ENCODE assay signal across 1 cellular context in the genomic region with DNA sequence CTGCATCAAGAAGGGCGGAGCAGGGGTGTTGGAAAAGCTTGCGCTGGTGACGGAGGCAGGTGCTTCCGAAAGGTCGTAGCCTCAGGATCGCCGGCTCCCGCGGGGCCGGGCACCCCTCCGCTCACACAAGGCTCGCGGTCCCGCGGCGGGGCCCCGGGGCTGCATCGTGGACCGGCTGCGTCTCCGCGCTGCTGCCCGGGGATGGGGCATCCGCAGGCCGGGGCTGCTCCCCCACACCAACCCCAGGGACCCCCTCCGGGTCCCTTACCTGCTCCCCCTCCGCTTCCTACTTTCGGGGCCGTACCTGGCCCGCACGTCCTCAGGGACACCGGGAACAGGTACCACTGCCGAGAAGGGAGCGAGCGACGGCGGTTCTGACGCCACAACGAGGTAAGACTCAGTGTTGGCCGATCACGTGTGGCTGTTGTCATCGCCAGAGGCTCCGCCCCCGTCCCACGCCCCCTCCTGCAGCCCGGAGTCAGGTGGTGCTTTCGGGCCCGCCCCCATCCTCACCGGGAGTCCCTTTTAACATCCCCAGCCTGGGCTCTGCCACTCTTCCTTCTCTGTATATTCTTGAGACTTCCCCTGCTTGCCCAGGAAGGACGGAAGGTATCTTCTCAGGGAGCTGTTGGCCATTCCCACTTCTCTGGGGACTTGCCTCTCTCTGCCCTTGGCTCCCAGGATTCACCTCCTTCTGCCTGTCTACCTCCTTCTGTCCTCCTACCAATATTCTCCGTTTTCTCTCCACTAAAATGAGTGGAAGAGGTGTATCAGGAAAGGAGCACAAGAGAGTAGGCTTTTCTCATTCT.
TF ChIP-seq lines count a peak whose summit lies in the region.

Gene BEX2, minus strand, starts transcription at position 399 of the 809 bp plus-strand sequence. CDS start 1,014 bp downstream, outside the sequence.

TF ChIP-seq in K562, 482 proteins besides CTCF, POLR2A, EP300 and RAD21 (continued from another document and continues in another):
- TF ChIP-seq, protein P1, sequence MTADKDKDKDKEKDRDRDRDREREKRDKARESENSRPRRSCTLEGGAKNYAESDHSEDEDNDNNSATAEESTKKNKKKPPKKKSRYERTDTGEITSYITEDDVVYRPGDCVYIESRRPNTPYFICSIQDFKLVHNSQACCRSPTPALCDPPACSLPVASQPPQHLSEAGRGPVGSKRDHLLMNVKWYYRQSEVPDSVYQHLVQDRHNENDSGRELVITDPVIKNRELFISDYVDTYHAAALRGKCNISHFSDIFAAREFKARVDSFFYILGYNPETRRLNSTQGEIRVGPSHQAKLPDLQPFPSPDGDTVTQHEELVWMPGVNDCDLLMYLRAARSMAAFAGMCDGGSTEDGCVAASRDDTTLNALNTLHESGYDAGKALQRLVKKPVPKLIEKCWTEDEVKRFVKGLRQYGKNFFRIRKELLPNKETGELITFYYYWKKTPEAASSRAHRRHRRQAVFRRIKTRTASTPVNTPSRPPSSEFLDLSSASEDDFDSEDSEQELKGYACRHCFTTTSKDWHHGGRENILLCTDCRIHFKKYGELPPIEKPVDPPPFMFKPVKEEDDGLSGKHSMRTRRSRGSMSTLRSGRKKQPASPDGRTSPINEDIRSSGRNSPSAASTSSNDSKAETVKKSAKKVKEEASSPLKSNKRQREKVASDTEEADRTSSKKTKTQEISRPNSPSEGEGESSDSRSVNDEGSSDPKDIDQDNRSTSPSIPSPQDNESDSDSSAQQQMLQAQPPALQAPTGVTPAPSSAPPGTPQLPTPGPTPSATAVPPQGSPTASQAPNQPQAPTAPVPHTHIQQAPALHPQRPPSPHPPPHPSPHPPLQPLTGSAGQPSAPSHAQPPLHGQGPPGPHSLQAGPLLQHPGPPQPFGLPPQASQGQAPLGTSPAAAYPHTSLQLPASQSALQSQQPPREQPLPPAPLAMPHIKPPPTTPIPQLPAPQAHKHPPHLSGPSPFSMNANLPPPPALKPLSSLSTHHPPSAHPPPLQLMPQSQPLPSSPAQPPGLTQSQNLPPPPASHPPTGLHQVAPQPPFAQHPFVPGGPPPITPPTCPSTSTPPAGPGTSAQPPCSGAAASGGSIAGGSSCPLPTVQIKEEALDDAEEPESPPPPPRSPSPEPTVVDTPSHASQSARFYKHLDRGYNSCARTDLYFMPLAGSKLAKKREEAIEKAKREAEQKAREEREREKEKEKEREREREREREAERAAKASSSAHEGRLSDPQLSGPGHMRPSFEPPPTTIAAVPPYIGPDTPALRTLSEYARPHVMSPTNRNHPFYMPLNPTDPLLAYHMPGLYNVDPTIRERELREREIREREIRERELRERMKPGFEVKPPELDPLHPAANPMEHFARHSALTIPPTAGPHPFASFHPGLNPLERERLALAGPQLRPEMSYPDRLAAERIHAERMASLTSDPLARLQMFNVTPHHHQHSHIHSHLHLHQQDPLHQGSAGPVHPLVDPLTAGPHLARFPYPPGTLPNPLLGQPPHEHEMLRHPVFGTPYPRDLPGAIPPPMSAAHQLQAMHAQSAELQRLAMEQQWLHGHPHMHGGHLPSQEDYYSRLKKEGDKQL (CRISPR knock-in tag; IDR thresholded peaks at IDR 0.05; ENCODE audit: borderline replicate concordance) = no peak
- peak; percentile 90 for TF ChIP-seq POLR2G (IDR thresholded peaks at IDR 0.05; ENCODE audit: low read depth, low read length)
- TF ChIP-seq BRF1 (IDR thresholded peaks at IDR 0.05; ENCODE audit: borderline replicate concordance, extremely low read depth, insufficient read length) = no peak
- TF ChIP-seq NKRF (IDR thresholded peaks at IDR 0.05; ENCODE audit: borderline replicate concordance) = peak; percentile 18; the same call in 1 of the 2 replicates
- TF ChIP-seq CHD1 (IDR thresholded peaks at IDR 0.05; ENCODE audit: low read length) = no peak
- TF ChIP-seq JUNB (CRISPR knock-in tag; conservative IDR thresholded peaks at IDR 0.05) = no peak
- TF ChIP-seq SMAD4 (CRISPR knock-in tag; conservative IDR thresholded peaks at IDR 0.05) = 0 out of 2 replicates have a peak, but pooled peaks have one; percentile 42
- TF ChIP-seq, protein P2, sequence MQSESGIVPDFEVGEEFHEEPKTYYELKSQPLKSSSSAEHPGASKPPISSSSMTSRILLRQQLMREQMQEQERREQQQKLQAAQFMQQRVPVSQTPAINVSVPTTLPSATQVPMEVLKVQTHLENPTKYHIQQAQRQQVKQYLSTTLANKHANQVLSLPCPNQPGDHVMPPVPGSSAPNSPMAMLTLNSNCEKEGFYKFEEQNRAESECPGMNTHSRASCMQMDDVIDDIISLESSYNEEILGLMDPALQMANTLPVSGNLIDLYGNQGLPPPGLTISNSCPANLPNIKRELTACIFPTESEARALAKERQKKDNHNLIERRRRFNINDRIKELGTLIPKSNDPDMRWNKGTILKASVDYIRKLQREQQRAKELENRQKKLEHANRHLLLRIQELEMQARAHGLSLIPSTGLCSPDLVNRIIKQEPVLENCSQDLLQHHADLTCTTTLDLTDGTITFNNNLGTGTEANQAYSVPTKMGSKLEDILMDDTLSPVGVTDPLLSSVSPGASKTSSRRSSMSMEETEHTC (IDR thresholded peaks at IDR 0.05) = 0 out of 2 replicates have a peak, but pooled peaks have one; percentile 25
- peak; percentile 74 for TF ChIP-seq BHLHE40 (IDR thresholded peaks at IDR 0.05; ENCODE audit: low read length)
- TF ChIP-seq TOE1 (IDR thresholded peaks at IDR 0.05; ENCODE audit: borderline replicate concordance) = peak; percentile 24; the same call in 1 of the 2 replicates
- TF ChIP-seq TOE1 (CRISPR knock-in tag; IDR thresholded peaks at IDR 0.05; ENCODE audit: borderline replicate concordance, low read depth) = no peak
- peak; percentile 50 for TF ChIP-seq POLR2B (IDR thresholded peaks at IDR 0.05; ENCODE audit: low read depth, partially characterized antibody)
- TF ChIP-seq, protein P3, sequence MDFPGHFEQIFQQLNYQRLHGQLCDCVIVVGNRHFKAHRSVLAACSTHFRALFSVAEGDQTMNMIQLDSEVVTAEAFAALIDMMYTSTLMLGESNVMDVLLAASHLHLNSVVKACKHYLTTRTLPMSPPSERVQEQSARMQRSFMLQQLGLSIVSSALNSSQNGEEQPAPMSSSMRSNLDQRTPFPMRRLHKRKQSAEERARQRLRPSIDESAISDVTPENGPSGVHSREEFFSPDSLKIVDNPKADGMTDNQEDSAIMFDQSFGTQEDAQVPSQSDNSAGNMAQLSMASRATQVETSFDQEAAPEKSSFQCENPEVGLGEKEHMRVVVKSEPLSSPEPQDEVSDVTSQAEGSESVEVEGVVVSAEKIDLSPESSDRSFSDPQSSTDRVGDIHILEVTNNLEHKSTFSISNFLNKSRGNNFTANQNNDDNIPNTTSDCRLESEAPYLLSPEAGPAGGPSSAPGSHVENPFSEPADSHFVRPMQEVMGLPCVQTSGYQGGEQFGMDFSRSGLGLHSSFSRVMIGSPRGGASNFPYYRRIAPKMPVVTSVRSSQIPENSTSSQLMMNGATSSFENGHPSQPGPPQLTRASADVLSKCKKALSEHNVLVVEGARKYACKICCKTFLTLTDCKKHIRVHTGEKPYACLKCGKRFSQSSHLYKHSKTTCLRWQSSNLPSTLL (IDR thresholded peaks at IDR 0.05) = no peak
- TF ChIP-seq ATF1 (CRISPR knock-in tag; IDR thresholded peaks at IDR 0.05) = no peak
- peak; percentile 64 for TF ChIP-seq ATF1 (tag; IDR thresholded peaks at IDR 0.05)
- no peak for TF ChIP-seq LCOR (CRISPR knock-in tag; IDR thresholded peaks at IDR 0.05)
- peak; percentile 45 for TF ChIP-seq TAF1 (IDR thresholded peaks at IDR 0.05; ENCODE audit: control insufficient read depth, extremely low read depth, insufficient read depth, low read length, severe bottlenecking)
- TF ChIP-seq ZFX (CRISPR knock-in tag; IDR thresholded peaks at IDR 0.05) = peak; percentile 55
- no peak for TF ChIP-seq RUNX1 (IDR thresholded peaks at IDR 0.05; ENCODE audit: low read depth)
- TF ChIP-seq TEAD1 (CRISPR knock-in tag; IDR thresholded peaks at IDR 0.05) = no peak
- no peak for TF ChIP-seq HDAC2 (IDR thresholded peaks at IDR 0.05)
- TF ChIP-seq COPS2 (conservative IDR thresholded peaks at IDR 0.05) = no peak
- no peak for TF ChIP-seq FOXJ3 (CRISPR knock-in tag; IDR thresholded peaks at IDR 0.05)
- TF ChIP-seq MAZ (CRISPR knock-in tag; conservative IDR thresholded peaks at IDR 0.05 in 1 of 2, IDR thresholded peaks at IDR 0.05 in 1 of 2) = peak in 1 of 2 experiments; percentile 22; a peak in 1 of 4 replicates
- TF ChIP-seq HNRNPLL (IDR thresholded peaks at IDR 0.05; ENCODE audit: low read depth, low read length, poor library complexity, severe bottlenecking) = peak; percentile 88
- TF ChIP-seq HCFC1 (IDR thresholded peaks at IDR 0.05; ENCODE audit: low read depth, low read length) = no peak
- no peak for TF ChIP-seq NFXL1 (CRISPR knock-in tag; IDR thresholded peaks at IDR 0.05)
- TF ChIP-seq, protein P4, sequence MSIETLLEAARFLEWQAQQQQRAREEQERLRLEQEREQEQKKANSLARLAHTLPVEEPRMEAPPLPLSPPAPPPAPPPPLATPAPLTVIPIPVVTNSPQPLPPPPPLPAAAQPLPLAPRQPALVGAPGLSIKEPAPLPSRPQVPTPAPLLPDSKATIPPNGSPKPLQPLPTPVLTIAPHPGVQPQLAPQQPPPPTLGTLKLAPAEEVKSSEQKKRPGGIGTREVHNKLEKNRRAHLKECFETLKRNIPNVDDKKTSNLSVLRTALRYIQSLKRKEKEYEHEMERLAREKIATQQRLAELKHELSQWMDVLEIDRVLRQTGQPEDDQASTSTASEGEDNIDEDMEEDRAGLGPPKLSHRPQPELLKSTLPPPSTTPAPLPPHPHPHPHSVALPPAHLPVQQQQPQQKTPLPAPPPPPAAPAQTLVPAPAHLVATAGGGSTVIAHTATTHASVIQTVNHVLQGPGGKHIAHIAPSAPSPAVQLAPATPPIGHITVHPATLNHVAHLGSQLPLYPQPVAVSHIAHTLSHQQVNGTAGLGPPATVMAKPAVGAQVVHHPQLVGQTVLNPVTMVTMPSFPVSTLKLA (conservative IDR thresholded peaks at IDR 0.05) = peak; percentile 78 to 88
- no peak for TF ChIP-seq XRCC4 (IDR thresholded peaks at IDR 0.05; ENCODE audit: extremely low read depth, insufficient read depth, insufficient read length)
- TF ChIP-seq, protein P5, sequence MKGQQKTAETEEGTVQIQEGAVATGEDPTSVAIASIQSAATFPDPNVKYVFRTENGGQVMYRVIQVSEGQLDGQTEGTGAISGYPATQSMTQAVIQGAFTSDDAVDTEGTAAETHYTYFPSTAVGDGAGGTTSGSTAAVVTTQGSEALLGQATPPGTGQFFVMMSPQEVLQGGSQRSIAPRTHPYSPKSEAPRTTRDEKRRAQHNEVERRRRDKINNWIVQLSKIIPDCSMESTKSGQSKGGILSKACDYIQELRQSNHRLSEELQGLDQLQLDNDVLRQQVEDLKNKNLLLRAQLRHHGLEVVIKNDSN (CRISPR knock-in tag; IDR thresholded peaks at IDR 0.05) = peak; percentile 95
- 0 out of 2 replicates have a peak, but pooled peaks have one; percentile 45 for TF ChIP-seq SUPT5H (IDR thresholded peaks at IDR 0.05)
- TF ChIP-seq, protein P6, sequence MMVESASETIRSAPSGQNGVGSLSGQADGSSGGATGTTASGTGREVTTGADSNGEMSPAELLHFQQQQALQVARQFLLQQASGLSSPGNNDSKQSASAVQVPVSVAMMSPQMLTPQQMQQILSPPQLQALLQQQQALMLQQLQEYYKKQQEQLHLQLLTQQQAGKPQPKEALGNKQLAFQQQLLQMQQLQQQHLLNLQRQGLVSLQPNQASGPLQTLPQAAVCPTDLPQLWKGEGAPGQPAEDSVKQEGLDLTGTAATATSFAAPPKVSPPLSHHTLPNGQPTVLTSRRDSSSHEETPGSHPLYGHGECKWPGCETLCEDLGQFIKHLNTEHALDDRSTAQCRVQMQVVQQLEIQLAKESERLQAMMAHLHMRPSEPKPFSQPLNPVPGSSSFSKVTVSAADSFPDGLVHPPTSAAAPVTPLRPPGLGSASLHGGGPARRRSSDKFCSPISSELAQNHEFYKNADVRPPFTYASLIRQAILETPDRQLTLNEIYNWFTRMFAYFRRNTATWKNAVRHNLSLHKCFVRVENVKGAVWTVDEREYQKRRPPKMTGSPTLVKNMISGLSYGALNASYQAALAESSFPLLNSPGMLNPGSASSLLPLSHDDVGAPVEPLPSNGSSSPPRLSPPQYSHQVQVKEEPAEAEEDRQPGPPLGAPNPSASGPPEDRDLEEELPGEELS (CRISPR knock-in tag; IDR thresholded peaks at IDR 0.05; ENCODE audit: borderline replicate concordance) = no peak
- peak; percentile 41; the same call in 1 of the 2 replicates for TF ChIP-seq PHF8 (IDR thresholded peaks at IDR 0.05; ENCODE audit: borderline replicate concordance, low read length)
- TF ChIP-seq TBP (optimal IDR thresholded peaks at IDR 0.05; ENCODE audit: low read depth, low read length) = peak; percentile 25
- peak; percentile 71 for TF ChIP-seq CREB1 (IDR thresholded peaks at IDR 0.05)
- TF ChIP-seq CREB1 (CRISPR knock-in tag; IDR thresholded peaks at IDR 0.05) = peak; percentile 54; the same call in 1 of the 2 replicates
- TF ChIP-seq KLF1 (tag; IDR thresholded peaks at IDR 0.05) = no peak
- no peak for TF ChIP-seq CCAR2 (IDR thresholded peaks at IDR 0.05; ENCODE audit: low read depth, low read length)
- TF ChIP-seq MYC (IDR thresholded peaks at IDR 0.05; ENCODE audit: low read depth, low read length) = 0 out of 2 replicates have a peak, but pooled peaks have one; percentile 11
- TF ChIP-seq MYC (CRISPR knock-in tag; IDR thresholded peaks at IDR 0.05; ENCODE audit: borderline replicate concordance, low read depth) = no peak
- TF ChIP-seq, protein P7, sequence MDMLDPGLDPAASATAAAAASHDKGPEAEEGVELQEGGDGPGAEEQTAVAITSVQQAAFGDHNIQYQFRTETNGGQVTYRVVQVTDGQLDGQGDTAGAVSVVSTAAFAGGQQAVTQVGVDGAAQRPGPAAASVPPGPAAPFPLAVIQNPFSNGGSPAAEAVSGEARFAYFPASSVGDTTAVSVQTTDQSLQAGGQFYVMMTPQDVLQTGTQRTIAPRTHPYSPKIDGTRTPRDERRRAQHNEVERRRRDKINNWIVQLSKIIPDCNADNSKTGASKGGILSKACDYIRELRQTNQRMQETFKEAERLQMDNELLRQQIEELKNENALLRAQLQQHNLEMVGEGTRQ (CRISPR knock-in tag; IDR thresholded peaks at IDR 0.05) = peak; percentile 92
- peak; percentile 72 for TF ChIP-seq ATF3 (IDR thresholded peaks at IDR 0.05)
- no peak for TF ChIP-seq ATF3 (CRISPR knock-in tag; conservative IDR thresholded peaks at IDR 0.05)
